In genomic region chr18:44795241-44795640, GRCh38 we compare ENCODE assay signal across 18 cellular contexts.
"Had no signal": no experiment of that assay in that cellular context is flagged by ENCODE, and none has a peak within 500 bp of the region (broad histone marks: within the 10 kb centered on the region; RNA-seq: fewer than 3 reads in every experiment).

No MANE protein-coding gene starts in this region.

- H3K4me3 Mint-ChIP-seq: dendritic cell treated with granulocyte-macrophage colony-stimulating factor and Interleukin-4, amounts not matched to agents 40 ng/mL and 50 ng/mL, for 4 days; immature natural killer cell; naive thymus-derived CD4-positive, alpha-beta T cell; T-helper 2 cell treated with Interferon-gamma antibody and Interleukin-4, amounts not matched to agents 5 μg/mL and 100 μg/mL, for 36 hours; WTC11 had no signal

- DNase-seq: activated CD4-positive, alpha-beta T cell treated with anti-CD3 and anti-CD28 coated beads, Interleukin-2, amount 50 U/mL, for 1 hour; activated effector memory CD4-positive, alpha-beta T cell treated with Interleukin-2 at 50 U/mL for 16 hours; activated naive CD4-positive, alpha-beta T cell treated with anti-CD3 and anti-CD28 coated beads, Interleukin-2, amount 50 U/mL, for 16 hours; adrenal gland; effector CD8-positive, alpha-beta T cell; heart right ventricle; immature natural killer cell; kidney glomerular epithelial cell; left ventricle myocardium inferior; mucosa of descending colon; naive thymus-derived CD4-positive, alpha-beta T cell; right cardiac atrium; SK-N-SH; stimulated activated CD4-positive, alpha-beta T cell treated with anti-CD3 and anti-CD28 coated beads, Interleukin-2, amount 100 ng/mL, for 48 hours; stimulated activated naive CD4-positive, alpha-beta T cell had no signal

- ATAC-seq: heart right ventricle; mucosa of descending colon; naive thymus-derived CD4-positive, alpha-beta T cell; right cardiac atrium; WTC11 had no signal

- H3K27ac Mint-ChIP-seq: dendritic cell treated with granulocyte-macrophage colony-stimulating factor and Interleukin-4, amounts not matched to agents 40 ng/mL and 50 ng/mL, for 4 days; immature natural killer cell; naive thymus-derived CD4-positive, alpha-beta T cell; T-helper 2 cell treated with Interferon-gamma antibody and Interleukin-4, amounts not matched to agents 5 μg/mL and 100 μg/mL, for 36 hours; WTC11 had no signal
